In genomic region chr12:22130671-22131070, GRCh38 we compare ENCODE assay signal across 18 cellular contexts.
"Had no signal": no experiment of that assay in that cellular context is flagged by ENCODE, and none has a peak within 500 bp of the region (broad histone marks: within the 10 kb centered on the region; RNA-seq: fewer than 3 reads in every experiment).

No MANE protein-coding gene starts in this region.

- H3K27ac ChIP-seq: esophagus squamous epithelium, left lung, psoas muscle, spleen, testis had no signal

- DNase-seq: activated CD4-positive, alpha-beta T cell treated with anti-CD3 and anti-CD28 coated beads, Interleukin-2, amount 50 U/mL, for 1 hour; activated T-cell treated with anti-CD3 and anti-CD28 coated beads, Interleukin-2, amount 50 U/mL, for 48 hours; central memory CD4-positive, alpha-beta T cell; esophagus squamous epithelium; foreskin fibroblast; head of caudate nucleus; left lung; nephron progenitor cell; psoas muscle; spleen; stimulated activated CD4-positive, alpha-beta T cell treated with anti-CD3 and anti-CD28 coated beads, Interleukin-2, amount 100 ng/mL, for 24 hours; stimulated activated naive CD4-positive, alpha-beta T cell treated with Interleukin-2 at 50 U/mL for 16 hours; testis had no signal

- FAIRE-seq: islet of Langerhans had no signal

- H3K4me3 Mint-ChIP-seq: dendritic cell treated with granulocyte-macrophage colony-stimulating factor and Interleukin-4, amounts not matched to agents 40 ng/mL and 50 ng/mL, for 4 days; nephron progenitor cell; T-helper 1 cell treated with Interleukin-12 subunit alpha and Interleukin-12 subunit beta and Interleukin-4 antibody, amounts not matched to agents 30 μg/mL and 1 μg/mL, for 36 hours had no signal

- H3K4me1 ChIP-seq: left lung, psoas muscle, spleen, testis had no signal

- H3K27ac Mint-ChIP-seq: dendritic cell treated with granulocyte-macrophage colony-stimulating factor and Interleukin-4, amounts not matched to agents 40 ng/mL and 50 ng/mL, for 4 days; nephron progenitor cell; T-helper 1 cell treated with Interleukin-12 subunit alpha and Interleukin-12 subunit beta and Interleukin-4 antibody, amounts not matched to agents 30 μg/mL and 1 μg/mL, for 36 hours had no signal

- ATAC-seq: left lung, psoas muscle, sciatic nerve, SK-N-SH treated with all-trans-retinoic acid at 6 μM for 48 hours had no signal

- H3K36me3 ChIP-seq: esophagus squamous epithelium, left lung, spleen had no signal

- H3K27me3 Mint-ChIP-seq: dendritic cell treated with granulocyte-macrophage colony-stimulating factor and Interleukin-4, amounts not matched to agents 40 ng/mL and 50 ng/mL, for 4 days had no signal

- H3K9me3 ChIP-seq: psoas muscle, testis had no signal

- H3K4me3 ChIP-seq: esophagus squamous epithelium, left lung, psoas muscle, spleen, testis had no signal

- H3K4me1 Mint-ChIP-seq: nephron progenitor cell had no signal

- H3K27me3 ChIP-seq: esophagus squamous epithelium, left lung, spleen, testis had no signal
